In the genomic region with DNA sequence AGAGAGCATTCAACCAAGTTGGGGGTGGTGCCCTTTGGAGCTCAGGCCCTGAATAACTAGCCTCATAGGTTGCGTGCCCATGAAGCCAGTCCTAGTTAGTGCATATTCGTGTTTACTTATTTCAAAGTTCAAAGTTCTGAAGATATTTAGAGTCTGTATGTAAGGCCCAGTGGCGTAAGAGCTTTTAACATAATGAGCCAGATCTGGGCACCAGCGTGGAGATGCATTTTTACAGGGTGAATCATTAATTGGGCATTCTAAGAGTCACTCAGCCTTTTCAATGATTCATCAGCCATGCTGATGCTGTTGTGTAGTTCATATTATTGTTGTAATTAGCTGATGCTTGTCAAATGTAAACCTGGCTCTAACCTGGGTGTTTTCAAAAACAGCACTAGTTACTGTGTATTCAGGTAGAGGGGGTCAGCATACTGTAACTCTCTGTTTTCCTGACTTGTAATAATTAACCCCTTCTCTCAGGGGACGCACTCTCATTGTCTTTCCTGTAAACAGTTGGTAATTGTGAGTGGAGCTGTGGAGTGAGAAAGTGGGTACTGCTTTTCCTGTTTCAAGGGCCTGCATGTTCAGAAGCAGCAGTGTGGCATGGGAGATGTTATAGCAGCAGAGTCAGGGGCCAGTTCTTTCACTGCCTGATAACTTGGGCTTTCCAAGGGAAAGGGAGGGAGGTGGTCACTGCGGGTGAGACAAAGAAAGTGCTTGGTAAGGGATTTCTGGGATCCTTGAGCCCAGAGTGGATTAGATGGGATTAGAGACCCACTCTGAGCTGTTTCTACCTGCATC, we compare ENCODE assay signal across 8 cellular contexts.
DNase-seq lines count a peak whose midpoint lies in the region; ATAC-seq and TF ChIP-seq lines count a peak whose summit lies in the region.

No MANE protein-coding gene starts in this region.

- no peak overlapping the region for H2AK5ac ChIP-seq in H9 (ENCODE audit: insufficient read length, low read length)

- POLR2A ChIA-PET in naive thymus-derived CD8-positive, alpha-beta T cell (lab: Charles Lee), result interaction anchor here (0.7 kb wide), 1 partner anchor 542 kb away, joined by 5 read pairs; no protein-coding TSS in a partner anchor

- H3K79me1 ChIP-seq in H9 (ENCODE audit: insufficient read depth, low read depth, low read length, poor library complexity, severe bottlenecking), result no peaks in the 10 kb centered on the region

- H3K56ac ChIP-seq in H9 (ENCODE audit: insufficient read length, low read depth, low read length), result no peak overlapping the region

- no peaks in the 10 kb centered on the region for H3K27me3 ChIP-seq in H9 (ENCODE audit: insufficient read depth, low read length)

- no CpG with 5 or more reads among the region's 6 CpGs for WGBS in H9 (ENCODE audit: extremely low coverage, insufficient read length, low lambda C conversion rate)

- H2BK15ac ChIP-seq in H9 (ENCODE audit: low read depth, low read length), result no peak overlapping the region

- peaks cover 0 to under 1% of the 10 kb centered on the region in 2 experiments; a peak in 1 of 5 replicates for H3K9me3 Mint-ChIP-seq in H9
- H3K9me3 Mint-ChIP-seq in naive thymus-derived CD8-positive, alpha-beta T cell, result peaks cover 0 to 4% (median under 1%) of the 10 kb centered on the region in 9 donors

- H4K8ac ChIP-seq in H9 (replicated peaks; ENCODE audit: insufficient read length, low read depth, low read length), result no peak overlapping the region

- H4K5ac ChIP-seq in H9 (ENCODE audit: insufficient read length, low read depth, low read length), result no peak overlapping the region

- H3K14ac ChIP-seq in H9 (ENCODE audit: insufficient read depth, low read length), result no peak overlapping the region

- H3K27ac ChIP-seq in H9 (ENCODE audit: insufficient read length, low read depth, low read length), result no peak overlapping the region

- no peak for ATAC-seq in naive thymus-derived CD8-positive, alpha-beta T cell
- ATAC-seq in GM19328 (IDR thresholded peaks at IDR 0.05; ENCODE audit: unreplicated experiment), result no peak

- H3K79me2 ChIP-seq in H9 (ENCODE audit: insufficient read depth, low read length), result no peaks in the 10 kb centered on the region

- no peak overlapping the region for H3K4me3 Mint-ChIP-seq in H9
- no peak overlapping the region for H3K4me3 Mint-ChIP-seq in naive thymus-derived CD8-positive, alpha-beta T cell

- peaks cover 13% of the 10 kb centered on the region for H3K27me3 Mint-ChIP-seq in H9 (ENCODE audit: low read depth)
- peaks cover 0 to 2% (median 0%) of the 10 kb centered on the region in 5 donors for H3K27me3 Mint-ChIP-seq in naive thymus-derived CD8-positive, alpha-beta T cell

- H3T11ph ChIP-seq in H9 (ENCODE audit: low read length), result no peak overlapping the region

- H3K36me3 Mint-ChIP-seq in H9 (ENCODE audit: insufficient read depth in 1 of 3, low read depth in 3 of 3), result no peaks in the 10 kb centered on the region
- H3K36me3 Mint-ChIP-seq in naive thymus-derived CD8-positive, alpha-beta T cell, result peaks cover 0 to under 1% (median 0%) of the 10 kb centered on the region in 3 donors

- no peaks in the 10 kb centered on the region for H4K20me1 ChIP-seq in H9 (ENCODE audit: control insufficient read depth, insufficient read depth, insufficient read length)

- H2BK120ac ChIP-seq in H9 (ENCODE audit: low read depth, low read length, poor library complexity, severe bottlenecking), result no peak overlapping the region

- no peak overlapping the region for H3K4me2 ChIP-seq in H9 (ENCODE audit: insufficient read depth, insufficient read length, low read length)

- no peak overlapping the region for H2BK5ac ChIP-seq in H9 (ENCODE audit: insufficient read length, low read length)

- peaks cover 3% of the 10 kb centered on the region; the same call in 1 of the 2 replicates for H3K4me1 ChIP-seq in H9 (ENCODE audit: insufficient read depth, low read length)

- H3K23ac ChIP-seq in H9 (ENCODE audit: insufficient read length, low read depth, low read length), result no peak overlapping the region

- TF ChIP-seq CTCF in H9 (conservative IDR thresholded peaks at IDR 0.05), result no peak

- H3K4me1 Mint-ChIP-seq in H9, result peaks cover 30 to 53% of the 10 kb centered on the region in 2 experiments
- H3K4me1 Mint-ChIP-seq in naive thymus-derived CD8-positive, alpha-beta T cell, result no peaks in the 10 kb centered on the region

- H3K23me2 ChIP-seq in H9 (ENCODE audit: insufficient read length, low read depth, low read length, poor library complexity, severe bottlenecking), result no peaks in the 10 kb centered on the region

- DNase-seq in DMS53 treated with DMSO at 0.1 percent for 48 hours (lab: John Stamatoyannopoulos, UW; ENCODE audit: unreplicated experiment) (peak; percentile 79), NCI-H2029 treated with DMSO at 0.1 percent for 48 hours (lab: John Stamatoyannopoulos, UW) (peak; percentile 16), dedifferentiated amniotic fluid mesenchymal stem cell (ENCODE audit: extremely low spot score) (peak; percentile 97), non-pigmented ciliary epithelial cell (ENCODE audit: low read depth) (peak; percentile 77), H9 (no peak), NCI-H146 treated with DMSO at 0.1 percent for 48 hours (lab: John Stamatoyannopoulos, UW; ENCODE audit: unreplicated experiment) (no peak)
- DNase-seq in naive thymus-derived CD8-positive, alpha-beta T cell, result no peak

- H3K9me3 ChIP-seq in H9 (ENCODE audit: control insufficient read depth, low read depth, low read length), result no peaks in the 10 kb centered on the region

- no peak overlapping the region for H2BK20ac ChIP-seq in H9 (ENCODE audit: low read depth, low read length, poor library complexity, severe bottlenecking)

- H3K9ac ChIP-seq in H9 (ENCODE audit: extremely low read depth, insufficient read length, low read length), result no peak overlapping the region

- H2BK12ac ChIP-seq in H9 (ENCODE audit: insufficient read length, low read depth, low read length), result no peak overlapping the region

- H4K91ac ChIP-seq in H9 (ENCODE audit: insufficient read length, low read depth, low read length), result no peak overlapping the region

- no peak overlapping the region for H2AFZ ChIP-seq in H9 (ENCODE audit: low read length)

- H3K18ac ChIP-seq in H9 (ENCODE audit: insufficient read length, low read depth, low read length), result no peak overlapping the region

- H3K4ac ChIP-seq in H9 (ENCODE audit: low read depth, low read length), result no peak overlapping the region

- no peak overlapping the region; a peak in 1 of 7 replicates for H3K27ac Mint-ChIP-seq in H9
- H3K27ac Mint-ChIP-seq in naive thymus-derived CD8-positive, alpha-beta T cell, result peak overlapping the region in 1 of 10 donors; percentile 30

Comparison
In these comparisons a context has a peak if more than half of its experiments do, and no peak if none do; other contexts are left out.
1. DNase-seq: peak in DMS53 treated with DMSO at 0.1 percent for 48 hours (single experiment), NCI-H2029 treated with DMSO at 0.1 percent for 48 hours (single experiment), dedifferentiated amniotic fluid mesenchymal stem cell (single experiment) and non-pigmented ciliary epithelial cell (single experiment); none in H9 (single experiment), NCI-H146 treated with DMSO at 0.1 percent for 48 hours (single experiment) and naive thymus-derived CD8-positive, alpha-beta T cell (0 of 10).